In genomic region chr2:233417282-233417681, GRCh38 we compare ENCODE assay signal across 23 cellular contexts.
DNase-seq lines count a peak whose midpoint lies in the region; ATAC-seq, FAIRE-seq and TF ChIP-seq lines count a peak whose summit lies in the region.
"Had no signal": no experiment of that assay in that cellular context is flagged by ENCODE, and none has a peak within 500 bp of the region (broad histone marks: within the 10 kb centered on the region; RNA-seq: fewer than 3 reads in every experiment).

No MANE protein-coding gene starts in this region.

- TF ChIP-seq POLR2A in A549 (IDR thresholded peaks at IDR 0.05; ENCODE audit: low read length), result no peak

- 96% methylated on average over 1 of the region's 1 CpG for WGBS in A549 (ENCODE audit: missing lambda C conversion rate)

- H3K4me2 ChIP-seq in A549, result peak overlapping the region; percentile 90

- H3K9me3 Mint-ChIP-seq in CD4-positive, alpha-beta memory T cell, result peaks cover 0 to 3% (median 0%) of the 10 kb centered on the region in 8 donors
- H3K9me3 Mint-ChIP-seq in naive B cell (peaks cover 0 to 2% (median 0%) of the 10 kb centered on the region in 7 donors), HFFc6 (peaks cover 25% of the 10 kb centered on the region)
- no peaks in the 10 kb centered on the region for H3K9me3 Mint-ChIP-seq in effector memory CD8-positive, alpha-beta T cell

- H3K27me3 Mint-ChIP-seq in CD4-positive, alpha-beta memory T cell, result no peaks in the 10 kb centered on the region
- no peaks in the 10 kb centered on the region for H3K27me3 Mint-ChIP-seq in T-helper 17 cell
- H3K27me3 Mint-ChIP-seq in naive B cell, result no peaks in the 10 kb centered on the region
- H3K27me3 Mint-ChIP-seq in effector memory CD8-positive, alpha-beta T cell, result no peaks in the 10 kb centered on the region
- H3K27me3 Mint-ChIP-seq in HFFc6 (ENCODE audit: insufficient read depth), result peaks cover 4% of the 10 kb centered on the region; the same call in 1 of the 2 replicates

- H3K36me3 Mint-ChIP-seq in CD4-positive, alpha-beta memory T cell, result peaks cover 16 to 21% of the 10 kb centered on the region in 2 donors
- H3K36me3 Mint-ChIP-seq in T-helper 17 cell (ENCODE audit: low read depth), result no peaks in the 10 kb centered on the region
- H3K36me3 Mint-ChIP-seq in naive B cell, result peaks cover 7 to 10% of the 10 kb centered on the region in 2 donors
- peaks cover 12% of the 10 kb centered on the region for H3K36me3 Mint-ChIP-seq in effector memory CD8-positive, alpha-beta T cell (ENCODE audit: insufficient read depth)
- peaks cover 31% of the 10 kb centered on the region for H3K36me3 Mint-ChIP-seq in HFFc6 (ENCODE audit: low read depth)

- TF ChIP-seq RAD21 in A549 (conservative IDR thresholded peaks at IDR 0.05 in 1 of 2, IDR thresholded peaks at IDR 0.05 in 1 of 2), result no peak

- no peak for FAIRE-seq in A549 (lab: Jason Lieb, UNC)
- FAIRE-seq: bronchial epithelial cell, HTR-8/SVneo had no signal

- H3K36me3 ChIP-seq in CD4-positive, alpha-beta memory T cell (ENCODE audit: insufficient read depth, low read length), result no peaks in the 10 kb centered on the region
- H3K36me3 ChIP-seq in MG63, result peaks cover 8% of the 10 kb centered on the region

- H3K27me3 ChIP-seq in CD4-positive, alpha-beta memory T cell (ENCODE audit: insufficient read depth, low read length), result no peaks in the 10 kb centered on the region
- no peaks in the 10 kb centered on the region for H3K27me3 ChIP-seq in MG63

- intact Hi-C loops in CD4-positive, alpha-beta memory T cell (cut with micrococcal nuclease), result no loop called here

- TF ChIP-seq CTCF in A549 (IDR thresholded peaks at IDR 0.05) (no peak), HFFc6 (IDR thresholded peaks at IDR 0.05) (no peak)

- 0 out of 3 replicates have a peak overlapping the region, but pooled peaks have one; percentile 32 for H3K4me3 ChIP-seq in A549
- no peak overlapping the region for H3K4me3 ChIP-seq in CD4-positive, alpha-beta memory T cell (ENCODE audit: low read length in 2 of 2)
- H3K4me3 ChIP-seq in MG63, result no peak overlapping the region
- H3K4me3 ChIP-seq: HAP-1 had no signal

- H3K27ac ChIP-seq in A549, result peak overlapping the region; percentile 95 to 99
- H3K27ac ChIP-seq in CD4-positive, alpha-beta memory T cell (ENCODE audit: low read depth, low read length), result no peak overlapping the region

- no peak for TF ChIP-seq EP300 in A549 (IDR thresholded peaks at IDR 0.05)

- DNase-seq in A549 (ENCODE audit: low read depth in 1 of 2, low spot score in 1 of 2), result no peak
- no peak for DNase-seq in CD4-positive, alpha-beta memory T cell
- no peak for DNase-seq in T-helper 17 cell
- no peak for DNase-seq in naive B cell
- DNase-seq in NCI-H2107 (lab: John Stamatoyannopoulos, UW), result no peak
- DNase-seq in effector memory CD8-positive, alpha-beta T cell, result no peak
- no peak for DNase-seq in HFFc6
- DNase-seq in MG63, result no peak
- DNase-seq: cortex of kidney; DMS53; GF-D8; glutamatergic neuron; mammary epithelial cell; NCI-H1694 treated with DMSO at 0.1 percent for 48 hours; NCI-H69; right cardiac atrium; Right ventricle myocardium superior; stimulated activated CD4-positive, alpha-beta T cell treated with anti-CD3 and anti-CD28 coated beads, Interleukin-12 subunit alpha, Interleukin-12 subunit beta, amount 100 ng/mL, for 4 hours; SW 1271 had no signal

- H3K4me1 ChIP-seq in A549, result peaks cover 95% of the 10 kb centered on the region
- peaks cover 100% of the 10 kb centered on the region for H3K4me1 ChIP-seq in CD4-positive, alpha-beta memory T cell (ENCODE audit: insufficient read depth, low read length)
- H3K4me1 ChIP-seq: HAP-1 had no signal

- POLR2A ChIA-PET in A549 (lab: Yijun Ruan, JAX), result interaction anchor here (0.9 kb wide), 1 partner anchor 10 kb away, joined by 3 read pairs; no protein-coding TSS in a partner anchor
- POLR2A ChIA-PET in CD4-positive, alpha-beta memory T cell (lab: Charles Lee; ENCODE audit: partially characterized antibody), result interaction anchor here (1.5 to 10.4 kb wide), 4 partner anchors 9 to 149 kb away, joined by 3 to 225 read pairs (median 18); no protein-coding TSS in a partner anchor

- ATAC-seq in A549 (no peak), T-helper 17 cell (no peak), naive B cell (ENCODE audit: low read depth in 2 of 2) (no peak)
- ATAC-seq in effector memory CD8-positive, alpha-beta T cell (replicated peaks), result no peak
- ATAC-seq: activated CD4-positive, CD25-positive, alpha-beta regulatory T cell treated with anti-CD3 and anti-CD28 coated beads, Interleukin-2, amount 50 U/mL, for 24 hours; right cardiac atrium had no signal

- H3K27ac Mint-ChIP-seq in CD4-positive, alpha-beta memory T cell, result peak overlapping the region in 3 of 7 donors; percentile 51 to 96 (median 94)
- H3K27ac Mint-ChIP-seq in T-helper 17 cell (peak overlapping the region; percentile 97), naive B cell (peak overlapping the region; percentile 71 to 99 (median 88)), HFFc6 (no peak overlapping the region)
- H3K27ac Mint-ChIP-seq in effector memory CD8-positive, alpha-beta T cell, result peak overlapping the region in 1 of 2 donors; percentile 92

- peaks cover 4% of the 10 kb centered on the region; the same call in 2 of the 3 replicates for H3K9me3 ChIP-seq in A549
- H3K9me3 ChIP-seq in CD4-positive, alpha-beta memory T cell (ENCODE audit: control insufficient read depth in 1 of 2, low read length in 2 of 2), result no peaks in the 10 kb centered on the region
- no peaks in the 10 kb centered on the region for H3K9me3 ChIP-seq in T-helper 17 cell (ENCODE audit: control insufficient read depth, low read length, poor library complexity, severe bottlenecking)
- peaks cover 5% of the 10 kb centered on the region for H3K9me3 ChIP-seq in MG63

- H3K4me3 Mint-ChIP-seq in CD4-positive, alpha-beta memory T cell, result peak overlapping the region in 5 of 8 donors; percentile 27 to 57 (median 43)
- H3K4me3 Mint-ChIP-seq in T-helper 17 cell, result no peak overlapping the region
- peak overlapping the region; percentile 39 to 96 (median 72) for H3K4me3 Mint-ChIP-seq in naive B cell
- no peak overlapping the region for H3K4me3 Mint-ChIP-seq in effector memory CD8-positive, alpha-beta T cell
- no peak overlapping the region for H3K4me3 Mint-ChIP-seq in HFFc6

- CTCF ChIA-PET in A549 (lab: Yijun Ruan, JAX), result interaction anchor here (0.7 to 23.2 kb wide), 5 partner anchors 13 to 416 kb away, joined by 4 to 356 read pairs (median 20); no protein-coding TSS in a partner anchor
- CTCF ChIA-PET in CD4-positive, alpha-beta memory T cell (lab: Charles Lee; ENCODE audit: partially characterized antibody), result interaction anchor here (1.5 to 18.3 kb wide), 5 partner anchors 9 to 28 kb away, joined by 3 to 342 read pairs (median 28); no protein-coding TSS in a partner anchor

- peaks cover 69 to 97% (median 86%) of the 10 kb centered on the region in 4 donors for H3K4me1 Mint-ChIP-seq in CD4-positive, alpha-beta memory T cell
- H3K4me1 Mint-ChIP-seq in T-helper 17 cell (peaks cover 66% of the 10 kb centered on the region), naive B cell (peaks cover 80 to 94% (median 84%) of the 10 kb centered on the region in 3 donors), HFFc6 (ENCODE audit: low read depth) (peaks cover 48% of the 10 kb centered on the region)
- H3K4me1 Mint-ChIP-seq in effector memory CD8-positive, alpha-beta T cell (ENCODE audit: low read depth in 2 of 2), result peaks cover 75 to 77% of the 10 kb centered on the region in 2 donors

TF ChIP-seq in A549, 52 proteins besides CTCF, POLR2A, EP300 and RAD21:
- TF ChIP-seq JUN (IDR thresholded peaks at IDR 0.05) (no peak), FOSB (CRISPR knock-in tag; IDR thresholded peaks at IDR 0.05) (no peak), JUNB (IDR thresholded peaks at IDR 0.05) (no peak), HMGXB4 (CRISPR knock-in tag; IDR thresholded peaks at IDR 0.05; ENCODE audit: borderline replicate concordance) (no peak), ESRRA (IDR thresholded peaks at IDR 0.05; ENCODE audit: borderline replicate concordance, low read length) (no peak), RCOR1 (IDR thresholded peaks at IDR 0.05; ENCODE audit: low read depth, low read length) (no peak), FOXS1 (CRISPR knock-in tag; IDR thresholded peaks at IDR 0.05) (no peak), PBX3 (IDR thresholded peaks at IDR 0.05) (no peak), HOXB13 (CRISPR knock-in tag; IDR thresholded peaks at IDR 0.05; ENCODE audit: low read depth) (no peak), CHD2 (IDR thresholded peaks at IDR 0.05; ENCODE audit: low read length, partially characterized antibody) (no peak), KDM1A (IDR thresholded peaks at IDR 0.05; ENCODE audit: low read depth) (no peak)

Comparison
In these comparisons a context has a peak if more than half of its experiments do, and no peak if none do; other contexts are left out.
1. H3K4me3 Mint-ChIP-seq: peak in CD4-positive, alpha-beta memory T cell (5 of 8) and naive B cell (8 of 8); none in T-helper 17 cell (single experiment), effector memory CD8-positive, alpha-beta T cell (0 of 2) and HFFc6 (single experiment).